ENCODE assay signal across 12 cellular contexts in the genomic region with DNA sequence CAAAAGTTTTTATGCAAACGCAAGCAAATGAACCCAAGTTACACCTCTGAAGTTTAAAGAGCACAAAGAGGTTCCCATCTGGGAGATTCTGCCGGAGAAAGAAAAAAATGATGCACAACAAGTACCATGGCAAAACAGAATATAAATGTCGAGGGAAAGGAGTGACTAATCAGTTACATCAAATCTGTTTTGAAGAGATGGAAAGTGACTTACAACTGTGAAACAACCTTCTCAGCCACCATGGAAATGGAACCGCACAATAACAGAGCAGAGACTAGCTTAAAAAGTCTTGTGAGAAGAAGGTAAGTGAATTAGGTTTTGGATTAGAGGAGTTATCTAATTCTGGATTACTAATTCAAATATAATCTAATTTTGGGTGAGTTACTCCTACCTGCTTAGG. TPM values are rescaled to one million over a fixed set of nuclear protein-coding genes. Genes with fewer than 3 reads are reported as not detected.
DNase-seq lines count a peak whose midpoint lies in the region; ATAC-seq and TF ChIP-seq lines count a peak whose summit lies in the region.
"Had no signal": no experiment of that assay in that cellular context is flagged by ENCODE, and none has a peak within 500 bp of the region (broad histone marks: within the 10 kb centered on the region; RNA-seq: fewer than 3 reads in every experiment).

No MANE protein-coding gene starts in this region.

- no peaks in the 10 kb centered on the region for H3K9me3 Mint-ChIP-seq in natural killer cell
- no peaks in the 10 kb centered on the region for H3K9me3 Mint-ChIP-seq in CD14-positive monocyte

- H3K4me3 ChIP-seq in DOHH2 (ENCODE audit: low read length) (peak overlapping the region; percentile 78), astrocyte of the spinal cord (ENCODE audit: low read depth, low read length) (peak overlapping the region; percentile 90)

- H3K27me3 Mint-ChIP-seq in natural killer cell (ENCODE audit: low read depth in 2 of 2) (no peaks in the 10 kb centered on the region), CD14-positive monocyte (ENCODE audit: low read depth in 3 of 3) (no peaks in the 10 kb centered on the region)

- H3F3A ChIP-seq in DOHH2 (ENCODE audit: control insufficient read depth, insufficient read depth): no peaks in the 10 kb centered on the region

- peaks cover 77% of the 10 kb centered on the region for H3K79me2 ChIP-seq in DOHH2 (ENCODE audit: control insufficient read depth, low read length)

- H3K36me3 Mint-ChIP-seq in natural killer cell: peaks cover 8% of the 10 kb centered on the region
- peaks cover 31 to 37% of the 10 kb centered on the region in 2 donors for H3K36me3 Mint-ChIP-seq in CD14-positive monocyte

- in situ Hi-C loops in astrocyte of the spinal cord (cut with HindIII; ENCODE audit: low sequenced_read_pairs): no loop called here
- in situ Hi-C loops in GM13976 (cut with MboI; ENCODE audit: low sequenced_read_pairs, unreplicated experiment): no loop called here

- H3K36me3 ChIP-seq in DOHH2 (ENCODE audit: control insufficient read depth, low read length): peaks cover 65% of the 10 kb centered on the region

- H3K4me2 ChIP-seq in DOHH2 (ENCODE audit: low read length): peak overlapping the region; percentile 95

- TF ChIP-seq CTCF in DOHH2 (IDR thresholded peaks at IDR 0.05; ENCODE audit: low read depth, low read length, poor library complexity, severe bottlenecking) (no peak), astrocyte of the spinal cord (IDR thresholded peaks at IDR 0.05; ENCODE audit: low read depth, low read length) (no peak), natural killer cell (IDR thresholded peaks at IDR 0.05) (no peak), CD14-positive monocyte (IDR thresholded peaks at IDR 0.05) (no peak), GM13976 (IDR thresholded peaks at IDR 0.05; ENCODE audit: borderline replicate concordance, control extremely low read depth, extremely low read depth, insufficient read depth, missing control alignments) (no peak)

- peak overlapping the region in 1 of 2 donors; percentile 95 for H3K27ac Mint-ChIP-seq in natural killer cell
- H3K27ac Mint-ChIP-seq in CD14-positive monocyte: peak overlapping the region in 1 of 7 donors; percentile 50

- no peaks in the 10 kb centered on the region for H3K9me2 ChIP-seq in DOHH2 (replicated peaks; ENCODE audit: control insufficient read depth, low read length)

- no peaks in the 10 kb centered on the region for H3K9me3 ChIP-seq in DOHH2 (ENCODE audit: control insufficient read depth, insufficient read depth, low read length)

- H3K4me1 ChIP-seq in DOHH2 (ENCODE audit: control insufficient read depth, low read length): peaks cover 25% of the 10 kb centered on the region

- H3K27me3 ChIP-seq in DOHH2 (ENCODE audit: control insufficient read depth, low read length): no peaks in the 10 kb centered on the region

- H3K4me3 Mint-ChIP-seq in natural killer cell: peak overlapping the region; percentile 99
- H3K4me3 Mint-ChIP-seq in CD14-positive monocyte: no peak overlapping the region

- intact Hi-C loops in natural killer cell (cut with micrococcal nuclease): no loop called here
- intact Hi-C loops in CD14-positive monocyte (cut with micrococcal nuclease): no loop called here

- ATAC-seq in natural killer cell: no peak

- peak; percentile 15 for DNase-seq in M059J (ENCODE audit: low read depth)
- no peak for DNase-seq in astrocyte of the spinal cord (ENCODE audit: low read depth, low spot score)
- DNase-seq in natural killer cell: no peak
- DNase-seq in NCI-H2196 treated with DMSO at 0.1 percent for 48 hours (lab: John Stamatoyannopoulos, UW; ENCODE audit: unreplicated experiment): no peak
- DNase-seq in stimulated activated CD8-positive, alpha-beta memory T cell treated with anti-CD3 and anti-CD28 coated beads, Interleukin-4, amount 100 ng/mL, for 48 hours: no peak
- DNase-seq in CD14-positive monocyte (ENCODE audit: low spot score): no peak
- no peak for DNase-seq in GM13976 (ENCODE audit: low spot score)
- DNase-seq: activated gamma-delta T cell treated with Interleukin-2 at 50 U/mL for 16 hours, HCEC 1CT, head of caudate nucleus, retina had no signal

- peaks cover 15% of the 10 kb centered on the region; the same call in 1 of the 2 replicates for H4K20me1 ChIP-seq in DOHH2 (ENCODE audit: control insufficient read depth, insufficient read depth, low read depth, low read length)

- H3K4me1 Mint-ChIP-seq in natural killer cell (peaks cover 47% of the 10 kb centered on the region in 2 donors), CD14-positive monocyte (peaks cover 24% of the 10 kb centered on the region)

- no peak overlapping the region for H3K27ac ChIP-seq in DOHH2 (ENCODE audit: low read depth, low read length)

RNA-seq across cellular contexts. Expression of a gene that starts 2.4 kb away (rescaled TPM):
- 55.4 and 83.3 TPM in 2 replicates for total RNA-seq in M059J (2014; rRNA removed; shearing (Covaris generic))
- 10 to 100 TPM; 51.2 to 81.6 (median 75.4) TPM for total RNA-seq in natural killer cell
- 10 to 100 TPM in 1 of 2 donors, 1 to 10 TPM in 1; 7.4 to 11.3 TPM for polyA plus RNA-seq in CD14-positive monocyte

RNA-seq across cellular contexts. Expression of a gene that starts 40.5 kb away (rescaled TPM):
- total RNA-seq in M059J (2014; rRNA removed; shearing (Covaris generic)): 22.1 and 23.2 TPM in 2 replicates
- total RNA-seq in natural killer cell: 1 to 10 TPM; 6.0 to 8.1 (median 6.2) TPM
- polyA plus RNA-seq in CD14-positive monocyte: 1 to 10 TPM; 2.0 TPM
